ENCODE assay signal across 13 cellular contexts in genomic region chr11:114199051-114199450, GRCh38.
A peak's percentile ranks its signal among the peaks of the same experiment; 100 is the strongest.
DNase-seq lines count a peak whose midpoint lies in the region; TF ChIP-seq lines count a peak whose summit lies in the region.
"Had no signal": no experiment of that assay in that cellular context is flagged by ENCODE, and none has a peak within 500 bp of the region (broad histone marks: within the 10 kb centered on the region; RNA-seq: fewer than 3 reads in every experiment).

No MANE protein-coding gene starts in this region.

- TF ChIP-seq EP300 in esophagus muscularis mucosa (IDR thresholded peaks at IDR 0.05) (no peak), transverse colon (IDR thresholded peaks at IDR 0.05; ENCODE audit: low read depth) (no peak)

- no peak overlapping the region for H3K4me3 Mint-ChIP-seq in activated CD4-positive, alpha-beta memory T cell treated with anti-CD3 and anti-CD28 coated beads for 36 hours
- no peak overlapping the region for H3K4me3 Mint-ChIP-seq in activated CD4-positive, alpha-beta memory T cell treated with anti-CD3 and anti-CD28 coated beads, Interleukin-2, amount 10 ng/mL, durations not matched to agents 7 days and 5 days
- H3K4me3 Mint-ChIP-seq: H9, T-helper 17 cell had no signal

- H3K9ac ChIP-seq in parathyroid adenoma, result no peak overlapping the region
- H3K9ac ChIP-seq: BLaER1 treated with 17β-estradiol and CSF1 and Interleukin-3, amounts not matched to agents 10 nM and 100 nM had no signal

- TF ChIP-seq POLR2A in esophagus muscularis mucosa (IDR thresholded peaks at IDR 0.05; ENCODE audit: low read depth) (no peak), transverse colon (IDR thresholded peaks at IDR 0.05) (no peak)

- H3K4me1 ChIP-seq in esophagus muscularis mucosa, result peaks cover 81 to 100% (median 95%) of the 10 kb centered on the region in 4 donors
- peaks cover 30% of the 10 kb centered on the region for H3K4me1 ChIP-seq in parathyroid adenoma
- H3K4me1 ChIP-seq in transverse colon, result peaks cover 22 to 65% (median 43%) of the 10 kb centered on the region in 4 donors

- H3K79me2 ChIP-seq in parathyroid adenoma, result peaks cover 13% of the 10 kb centered on the region

- H3K27ac ChIP-seq in esophagus muscularis mucosa (replicated peaks in 1 of 4) (peak overlapping the region; percentile 89 to 98 (median 95)), parathyroid adenoma (peak overlapping the region; percentile 62), transverse colon (peak overlapping the region; percentile 84 to 91 (median 88))
- H3K27ac ChIP-seq: BLaER1 treated with 17β-estradiol and CSF1 and Interleukin-3, amounts not matched to agents 10 nM and 100 nM had no signal

- whole genome bisulfite sequencing in esophagus muscularis mucosa, result 96% methylated on average over 24 of the region's 26 CpGs
- 80 to 93% methylated on average over 1 to 26 of the region's 26 CpGs for WGBS in transverse colon (ENCODE audit: low coverage in 1 of 2), 2 donors

- H3K36me3 ChIP-seq in esophagus muscularis mucosa (peaks cover 0 to 24% (median 14%) of the 10 kb centered on the region in 4 donors), parathyroid adenoma (ENCODE audit: control insufficient read depth, insufficient read depth, low read length) (no peaks in the 10 kb centered on the region), transverse colon (no peaks in the 10 kb centered on the region)
- H3K36me3 ChIP-seq: BLaER1 treated with 17β-estradiol and CSF1 and Interleukin-3, amounts not matched to agents 10 nM and 100 nM had no signal

- CTCF ChIA-PET in activated CD4-positive, alpha-beta memory T cell treated with anti-CD3 and anti-CD28 coated beads for 36 hours (lab: Charles Lee), result interaction anchor here (0.6 kb wide), 1 partner anchor 410 kb away, joined by 3 read pairs; no protein-coding TSS in a partner anchor
- CTCF ChIA-PET in activated CD4-positive, alpha-beta memory T cell treated with anti-CD3 and anti-CD28 coated beads, Interleukin-2, amount 10 ng/mL, durations not matched to agents 7 days and 5 days (lab: Charles Lee), result no interaction called here

- H3K27ac Mint-ChIP-seq in activated CD4-positive, alpha-beta memory T cell treated with anti-CD3 and anti-CD28 coated beads for 36 hours, result peak overlapping the region; percentile 33
- H3K27ac Mint-ChIP-seq in activated CD4-positive, alpha-beta memory T cell treated with anti-CD3 and anti-CD28 coated beads, Interleukin-2, amount 10 ng/mL, durations not matched to agents 7 days and 5 days, result no peak overlapping the region
- H3K27ac Mint-ChIP-seq: H9, T-helper 17 cell had no signal

- no peak overlapping the region for H2AFZ ChIP-seq in parathyroid adenoma

- H3K9me3 Mint-ChIP-seq in activated CD4-positive, alpha-beta memory T cell treated with anti-CD3 and anti-CD28 coated beads for 36 hours, result no peaks in the 10 kb centered on the region
- H3K9me3 Mint-ChIP-seq in activated CD4-positive, alpha-beta memory T cell treated with anti-CD3 and anti-CD28 coated beads, Interleukin-2, amount 10 ng/mL, durations not matched to agents 7 days and 5 days, result no peaks in the 10 kb centered on the region
- H3K9me3 Mint-ChIP-seq: H9 had no signal

- H3K36me3 Mint-ChIP-seq in activated CD4-positive, alpha-beta memory T cell treated with anti-CD3 and anti-CD28 coated beads for 36 hours, result no peaks in the 10 kb centered on the region
- no peaks in the 10 kb centered on the region for H3K36me3 Mint-ChIP-seq in activated CD4-positive, alpha-beta memory T cell treated with anti-CD3 and anti-CD28 coated beads, Interleukin-2, amount 10 ng/mL, durations not matched to agents 7 days and 5 days (ENCODE audit: low read depth)

- POLR2A ChIA-PET in activated CD4-positive, alpha-beta memory T cell treated with anti-CD3 and anti-CD28 coated beads for 36 hours (lab: Charles Lee), result no interaction called here
- POLR2A ChIA-PET in activated CD4-positive, alpha-beta memory T cell treated with anti-CD3 and anti-CD28 coated beads, Interleukin-2, amount 10 ng/mL, durations not matched to agents 7 days and 5 days (lab: Charles Lee), result no interaction called here

- H3K27me3 ChIP-seq in esophagus muscularis mucosa (no peaks in the 10 kb centered on the region), parathyroid adenoma (ENCODE audit: control insufficient read depth, insufficient read depth, low read length) (no peaks in the 10 kb centered on the region), transverse colon (no peaks in the 10 kb centered on the region)
- H3K27me3 ChIP-seq: BLaER1 treated with 17β-estradiol and CSF1 and Interleukin-3, amounts not matched to agents 10 nM and 100 nM had no signal

- DNase-seq in activated CD4-positive, alpha-beta memory T cell treated with anti-CD3 and anti-CD28 coated beads for 36 hours, result no peak
- DNase-seq in activated CD4-positive, alpha-beta memory T cell treated with anti-CD3 and anti-CD28 coated beads, Interleukin-2, amount 10 ng/mL, durations not matched to agents 7 days and 5 days, result no peak
- DNase-seq in esophagus muscularis mucosa (ENCODE audit: extremely low spot score) (no peak), transverse colon (no peak), NCI-H2029 (lab: John Stamatoyannopoulos, UW) (no peak), GM10266 (ENCODE audit: extremely low spot score) (no peak), A172 (ENCODE audit: low spot score) (no peak)
- DNase-seq: activated gamma-delta T cell treated with Interleukin-2 at 50 U/mL for 16 hours, H9, NCI-H1930, T-helper 17 cell had no signal

- no peak overlapping the region for H3K4me2 ChIP-seq in parathyroid adenoma (ENCODE audit: low read length)
- H3K4me2 ChIP-seq: BLaER1 treated with 17β-estradiol and CSF1 and Interleukin-3, amounts not matched to agents 10 nM and 100 nM had no signal

- no peaks in the 10 kb centered on the region for H3K9me3 ChIP-seq in esophagus muscularis mucosa
- no peaks in the 10 kb centered on the region for H3K9me3 ChIP-seq in parathyroid adenoma (ENCODE audit: control insufficient read depth, low read length)
- no peaks in the 10 kb centered on the region for H3K9me3 ChIP-seq in transverse colon
- H3K9me3 ChIP-seq: BLaER1 treated with 17β-estradiol and CSF1 and Interleukin-3, amounts not matched to agents 10 nM and 100 nM had no signal

- TF ChIP-seq CTCF in esophagus muscularis mucosa (IDR thresholded peaks at IDR 0.05) (no peak), parathyroid adenoma (IDR thresholded peaks at IDR 0.05) (no peak), transverse colon (IDR thresholded peaks at IDR 0.05) (no peak), GM10266 (IDR thresholded peaks at IDR 0.05; ENCODE audit: control insufficient read depth, insufficient read depth, low read depth, missing control alignments) (no peak)

- H3K4me3 ChIP-seq in esophagus muscularis mucosa, result no peak overlapping the region
- no peak overlapping the region for H3K4me3 ChIP-seq in parathyroid adenoma (ENCODE audit: low read depth, low read length)
- no peak overlapping the region for H3K4me3 ChIP-seq in transverse colon
- H3K4me3 ChIP-seq: BLaER1 treated with 17β-estradiol and CSF1 and Interleukin-3, amounts not matched to agents 10 nM and 100 nM had no signal

- intact Hi-C loops in activated CD4-positive, alpha-beta memory T cell treated with anti-CD3 and anti-CD28 coated beads for 36 hours (cut with micrococcal nuclease), result no loop called here
- intact Hi-C loops in esophagus muscularis mucosa (cut with DNase I), result loop anchor here (5.0 kb wide), 2 partner anchors 37 to 142 kb away; partner anchors contain the start of gene ZBTB16
- intact Hi-C loops in transverse colon (cut with DNase I; ENCODE audit: low total_unique reads), result loop anchor here (5.0 kb wide), 1 partner anchor 37 kb away; no protein-coding TSS in a partner anchor

- in situ Hi-C loops in transverse colon (cut with MboI; ENCODE audit: low pct_ligation_motif_present in 1 of 4, low pct_unique_long_range_greater_than_20kb in 1 of 4, low sequenced_read_pairs in 3 of 4), result loop anchor here in 1 of 4 donors (25.0 kb wide), 1 partner anchor 162 kb away; no protein-coding TSS in a partner anchor

- no peaks in the 10 kb centered on the region for H3K27me3 Mint-ChIP-seq in activated CD4-positive, alpha-beta memory T cell treated with anti-CD3 and anti-CD28 coated beads for 36 hours
- H3K27me3 Mint-ChIP-seq in activated CD4-positive, alpha-beta memory T cell treated with anti-CD3 and anti-CD28 coated beads, Interleukin-2, amount 10 ng/mL, durations not matched to agents 7 days and 5 days, result no peaks in the 10 kb centered on the region
- H3K27me3 Mint-ChIP-seq: T-helper 17 cell had no signal

- H3K4me1 Mint-ChIP-seq in activated CD4-positive, alpha-beta memory T cell treated with anti-CD3 and anti-CD28 coated beads for 36 hours (ENCODE audit: low read depth), result peaks cover 4% of the 10 kb centered on the region
- peaks cover 13% of the 10 kb centered on the region for H3K4me1 Mint-ChIP-seq in activated CD4-positive, alpha-beta memory T cell treated with anti-CD3 and anti-CD28 coated beads, Interleukin-2, amount 10 ng/mL, durations not matched to agents 7 days and 5 days
